In genomic region chr15:33618300-33618699, GRCh38 we compare ENCODE assay signal across 22 cellular contexts.
"Had no signal": no experiment of that assay in that cellular context is flagged by ENCODE, and none has a peak within 500 bp of the region (broad histone marks: within the 10 kb centered on the region; RNA-seq: fewer than 3 reads in every experiment).

No MANE protein-coding gene starts in this region.

- H3K27ac ChIP-seq: heart left ventricle, left lung, right atrium auricular region, thyroid gland, VCaP had no signal

- H3K9me3 ChIP-seq: heart left ventricle, left lung, right atrium auricular region, thyroid gland had no signal

- H3K4me1 ChIP-seq: heart left ventricle, left lung, right atrium auricular region, thyroid gland had no signal

- H3K4me3 ChIP-seq: heart left ventricle, left lung, lung, right atrium auricular region, thyroid gland had no signal

- DNase-seq: activated CD4-positive, alpha-beta memory T cell treated with anti-CD3 and anti-CD28 coated beads, Interleukin-2, amount 10 ng/mL, durations not matched to agents 7 days and 5 days; activated CD4-positive, alpha-beta T cell treated with anti-CD3 and anti-CD28 coated beads, Interleukin-2, amount 10 ng/mL, durations not matched to agents 24 days and 14 days; activated effector memory CD4-positive, alpha-beta T cell treated with anti-CD3 and anti-CD28 coated beads, Interleukin-2, amount 50 U/mL, for 16 hours; activated naive CD4-positive, alpha-beta T cell treated with anti-CD3 and anti-CD28 coated beads, Interleukin-2, amount 10 ng/mL, durations not matched to agents 7 days and 5 days; amygdala; effector memory CD4-positive, alpha-beta T cell; heart left ventricle; kidney; left lung; stimulated activated CD4-positive, alpha-beta T cell treated with anti-CD3 and anti-CD28 coated beads, Interleukin-12 subunit alpha, Interleukin-12 subunit beta, amount 100 ng/mL, for 4 hours; stimulated activated CD4-positive, alpha-beta T cell treated with anti-CD3 and anti-CD28 coated beads, Interleukin-4, amount 100 ng/mL, for 4 hours; stimulated activated naive CD8-positive, alpha-beta T cell treated with anti-CD3 and anti-CD28 coated beads, Interleukin-15, Interleukin-2, amounts not matched to agents 100 U/mL and 50 U/mL, for 24 hours; substantia nigra; T-cell; thyroid gland had no signal

- ATAC-seq: activated CD4-positive, CD25-positive, alpha-beta regulatory T cell treated with anti-CD3 and anti-CD28 coated beads, Interleukin-2, amount 50 U/mL, for 24 hours; esophagus mucosa; heart left ventricle; left lung; natural killer cell treated with Interleukin-12 subunit alpha and Interleukin-12 subunit beta and Interleukin-15 and Interleukin-18, amount 100 ng/mL, for 72 hours; stimulated activated naive CD8-positive, alpha-beta T cell treated with anti-CD3 and anti-CD28 coated beads, Interleukin-15, Interleukin-2, amounts not matched to agents 100 U/mL and 50 U/mL, for 24 hours; T-cell had no signal

- FAIRE-seq: endothelial cell of umbilical vein, kidney had no signal

- H3K27me3 ChIP-seq: left lung, right atrium auricular region, thyroid gland had no signal

- H3K36me3 ChIP-seq: heart left ventricle, left lung, right atrium auricular region, thyroid gland had no signal
